24 cellular contexts compared by ENCODE assay signal in genomic region chr11:116353517-116353916, GRCh38.
DNase-seq lines count a peak whose midpoint lies in the region; ATAC-seq, FAIRE-seq and TF ChIP-seq lines count a peak whose summit lies in the region.
"Had no signal": no experiment of that assay in that cellular context is flagged by ENCODE, and none has a peak within 500 bp of the region (broad histone marks: within the 10 kb centered on the region; RNA-seq: fewer than 3 reads in every experiment).

No MANE protein-coding gene starts in this region.

- intact Hi-C loops in pancreas (cut with DNase I): no loop called here

- H3K27ac ChIP-seq in pancreas: no peak overlapping the region
- H3K27ac ChIP-seq: ovary, right lobe of liver had no signal

- no peak for TF ChIP-seq CTCF in bronchial epithelial cell (IDR thresholded peaks at IDR 0.05; ENCODE audit: insufficient read depth, low read length, severe bottlenecking)
- TF ChIP-seq CTCF in pancreas (IDR thresholded peaks at IDR 0.05): no peak

- H3K27me3 ChIP-seq in bronchial epithelial cell (ENCODE audit: control insufficient read depth, insufficient read depth, low read length) (no peaks in the 10 kb centered on the region), pancreas (no peaks in the 10 kb centered on the region)
- H3K27me3 ChIP-seq: ovary, right lobe of liver had no signal

- no peaks in the 10 kb centered on the region for H3K9me3 ChIP-seq in pancreas
- H3K9me3 ChIP-seq: ovary, right lobe of liver had no signal

- FAIRE-seq in bronchial epithelial cell (lab: Jason Lieb, UNC) (no peak), pancreas (lab: Jason Lieb, UNC) (no peak)
- FAIRE-seq: RCC 7860 had no signal

- H3K36me3 ChIP-seq in bronchial epithelial cell (ENCODE audit: control insufficient read depth, insufficient read depth, low read length) (no peaks in the 10 kb centered on the region), pancreas (no peaks in the 10 kb centered on the region)
- H3K36me3 ChIP-seq: ovary, right lobe of liver had no signal

- DNase-seq in DMS53 treated with DMSO at 0.1 percent for 48 hours (lab: John Stamatoyannopoulos, UW; ENCODE audit: unreplicated experiment) (peak; percentile 71), NCI-H146 (lab: John Stamatoyannopoulos, UW) (peak; percentile 68), bronchial epithelial cell (ENCODE audit: low read depth) (peak; percentile 53), pancreas (peak in 2 of 6 donors; percentile 27 to 38)
- no peak for DNase-seq in stimulated activated CD4-positive, alpha-beta T cell treated with anti-CD3 and anti-CD28 coated beads, Interleukin-12 subunit alpha, Interleukin-12 subunit beta, amount 100 ng/mL, for 4 hours
- no peak for DNase-seq in activated CD4-positive, CD25-positive, alpha-beta regulatory T cell (lab: John Stamatoyannopoulos, UW)
- DNase-seq: activated CD4-positive, alpha-beta T cell treated with anti-CD3 and anti-CD28 coated beads for 4 hours; activated CD8-positive, alpha-beta memory T cell treated with anti-CD3 and anti-CD28 coated beads for 24 hours; activated gamma-delta T cell; activated T-cell treated with anti-CD3 and anti-CD28 coated beads, Interleukin-2, amount 50 U/mL, for 1 hour; effector CD4-positive, alpha-beta T cell; erythroblast; H7; left ventricle myocardium superior; midbrain; naive thymus-derived CD8-positive, alpha-beta T cell; NCI-H1930; NCI-H446 treated with DMSO at 0.1 percent for 48 hours; ovary; right lobe of liver; stimulated activated naive CD8-positive, alpha-beta T cell treated with anti-CD3 and anti-CD28 coated beads, Interleukin-15, Interleukin-2, amounts not matched to agents 100 U/mL and 50 U/mL, for 24 hours; T-helper 17 cell had no signal

- H3K4me3 ChIP-seq in bronchial epithelial cell (ENCODE audit: low read depth, low read length) (no peak overlapping the region), pancreas (no peak overlapping the region)
- H3K4me3 ChIP-seq: ovary, right lobe of liver had no signal

- ATAC-seq in pancreas (peak in 3 of 4 donors; percentile 46 to 63 (median 60)), GM19395 (IDR thresholded peaks at IDR 0.05; ENCODE audit: unreplicated experiment) (no peak)
- ATAC-seq: left ventricle myocardium superior; naive thymus-derived CD8-positive, alpha-beta T cell; right lobe of liver; stimulated activated naive CD8-positive, alpha-beta T cell treated with anti-CD3 and anti-CD28 coated beads, Interleukin-15, Interleukin-2, amounts not matched to agents 100 U/mL and 50 U/mL, for 24 hours; T-helper 17 cell had no signal

- WGBS in pancreas, 2 donors: 55 to 69% methylated on average over 7 of the region's 7 CpGs

- peaks cover 0 to 6% (median 0%) of the 10 kb centered on the region in 3 donors for H3K4me1 ChIP-seq in pancreas
- H3K4me1 ChIP-seq: right lobe of liver had no signal

Comparison
In these comparisons a context has a peak if more than half of its experiments do, and no peak if none do; other contexts are left out.
1. DNase-seq: peak in DMS53 treated with DMSO at 0.1 percent for 48 hours (single experiment), NCI-H146 (single experiment) and bronchial epithelial cell (single experiment); none in stimulated activated CD4-positive, alpha-beta T cell treated with anti-CD3 and anti-CD28 coated beads, Interleukin-12 subunit alpha, Interleukin-12 subunit beta, amount 100 ng/mL, for 4 hours (single experiment) and activated CD4-positive, CD25-positive, alpha-beta regulatory T cell (0 of 4).